Comparison of ENCODE assay signal across 16 cellular contexts in the genomic region with DNA sequence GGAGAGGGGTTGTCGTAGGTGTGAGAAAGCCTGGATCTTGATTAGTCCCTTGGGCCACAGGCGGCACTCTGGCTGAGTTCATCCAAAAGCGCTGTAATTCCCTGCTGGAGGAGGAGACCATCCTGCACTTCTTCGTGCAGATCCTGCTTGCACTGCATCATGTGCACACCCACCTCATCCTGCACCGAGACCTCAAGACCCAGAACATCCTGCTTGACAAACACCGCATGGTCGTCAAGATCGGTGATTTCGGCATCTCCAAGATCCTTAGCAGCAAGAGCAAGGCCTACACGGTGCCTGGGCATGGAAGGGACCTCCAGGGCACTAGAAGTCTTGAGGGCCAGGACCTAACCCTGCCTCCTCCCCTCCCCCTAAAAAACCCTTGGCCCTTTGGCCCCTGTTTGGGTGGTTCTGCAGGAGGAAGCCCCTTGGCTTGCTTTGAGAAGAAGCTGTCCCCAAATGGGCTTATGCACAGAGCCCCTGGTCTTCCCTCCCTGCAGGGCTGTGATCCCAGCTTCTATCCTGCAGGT.
"Had no signal": no experiment of that assay in that cellular context is flagged by ENCODE, and none has a peak within 500 bp of the region (broad histone marks: within the 10 kb centered on the region; RNA-seq: fewer than 3 reads in every experiment).

No MANE protein-coding gene starts in this region.

- H3K4me3 ChIP-seq: dorsolateral prefrontal cortex, gastrocnemius medialis, heart left ventricle, lung had no signal

- DNase-seq: activated CD4-positive, alpha-beta T cell treated with anti-CD3 and anti-CD28 coated beads, Interleukin-2, amount 10 ng/mL, durations not matched to agents 24 days and 14 days; activated CD4-positive, CD25-positive, alpha-beta regulatory T cell; activated naive CD4-positive, alpha-beta T cell treated with Interleukin-2 at 50 U/mL for 16 hours; dorsolateral prefrontal cortex; endodermal cell; left cardiac atrium; midbrain; retina; stimulated activated CD4-positive, alpha-beta T cell treated with anti-CD3 and anti-CD28 coated beads, Interleukin-2, amount 100 ng/mL, for 48 hours; stimulated activated naive CD4-positive, alpha-beta T cell treated with Interleukin-2 at 50 U/mL for 16 hours; substantia nigra had no signal

- H3K27me3 Mint-ChIP-seq: activated CD4-positive, alpha-beta T cell treated with anti-CD3 and anti-CD28 coated beads, Interleukin-2, amount 10 ng/mL, durations not matched to agents 24 days and 14 days had no signal

- FAIRE-seq: astrocyte had no signal

- H3K9me3 ChIP-seq: gastrocnemius medialis, heart left ventricle, neutrophil had no signal

- H3K27ac ChIP-seq: dorsolateral prefrontal cortex, heart left ventricle, neutrophil had no signal

- ATAC-seq: heart left ventricle, left cardiac atrium had no signal

- H3K4me3 Mint-ChIP-seq: activated CD4-positive, alpha-beta T cell treated with anti-CD3 and anti-CD28 coated beads, Interleukin-2, amount 10 ng/mL, durations not matched to agents 24 days and 14 days; endodermal cell had no signal

- H3K27ac Mint-ChIP-seq: activated CD4-positive, alpha-beta T cell treated with anti-CD3 and anti-CD28 coated beads, Interleukin-2, amount 10 ng/mL, durations not matched to agents 24 days and 14 days; endodermal cell had no signal

- H3K4me1 ChIP-seq: heart left ventricle had no signal

- H3K9me3 Mint-ChIP-seq: activated CD4-positive, alpha-beta T cell treated with anti-CD3 and anti-CD28 coated beads, Interleukin-2, amount 10 ng/mL, durations not matched to agents 24 days and 14 days; endodermal cell had no signal

- H3K27me3 ChIP-seq: dorsolateral prefrontal cortex, gastrocnemius medialis, heart left ventricle, neutrophil had no signal

- H3K36me3 ChIP-seq: gastrocnemius medialis, heart left ventricle, neutrophil had no signal
